1 cellular context compared by ENCODE assay signal in genomic region chr5:109753279-109753678, GRCh38.
TF ChIP-seq lines count a peak whose summit lies in the region.

No MANE protein-coding gene starts in this region.

TF ChIP-seq in K562, 482 proteins besides CTCF, POLR2A, EP300 and RAD21 (continued from another document):
- TF ChIP-seq CBX5 (IDR thresholded peaks at IDR 0.05; ENCODE audit: borderline replicate concordance, low read depth), result no peak
- no peak for TF ChIP-seq SMC3 (conservative IDR thresholded peaks at IDR 0.05; ENCODE audit: insufficient read depth, low read depth, low read length)
- no peak for TF ChIP-seq RNF2 (IDR thresholded peaks at IDR 0.05)
- TF ChIP-seq, protein P1, sequence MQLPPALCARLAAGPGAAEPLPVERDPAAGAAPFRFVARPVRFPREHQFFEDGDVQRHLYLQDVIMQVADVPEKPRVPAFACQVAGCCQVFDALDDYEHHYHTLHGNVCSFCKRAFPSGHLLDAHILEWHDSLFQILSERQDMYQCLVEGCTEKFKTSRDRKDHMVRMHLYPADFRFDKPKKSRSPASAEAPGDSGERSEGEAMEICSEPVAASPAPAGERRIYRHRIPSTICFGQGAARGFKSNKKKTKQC (CRISPR knock-in tag; IDR thresholded peaks at IDR 0.05), result no peak
- TF ChIP-seq C11orf30 (IDR thresholded peaks at IDR 0.05; ENCODE audit: low read depth), result peak; percentile 69
- TF ChIP-seq ZNF316 (IDR thresholded peaks at IDR 0.05), result peak; percentile 85
- TF ChIP-seq RFX1 (IDR thresholded peaks at IDR 0.05), result peak; percentile 17; the same call in 1 of the 2 replicates
- TF ChIP-seq, protein P2, sequence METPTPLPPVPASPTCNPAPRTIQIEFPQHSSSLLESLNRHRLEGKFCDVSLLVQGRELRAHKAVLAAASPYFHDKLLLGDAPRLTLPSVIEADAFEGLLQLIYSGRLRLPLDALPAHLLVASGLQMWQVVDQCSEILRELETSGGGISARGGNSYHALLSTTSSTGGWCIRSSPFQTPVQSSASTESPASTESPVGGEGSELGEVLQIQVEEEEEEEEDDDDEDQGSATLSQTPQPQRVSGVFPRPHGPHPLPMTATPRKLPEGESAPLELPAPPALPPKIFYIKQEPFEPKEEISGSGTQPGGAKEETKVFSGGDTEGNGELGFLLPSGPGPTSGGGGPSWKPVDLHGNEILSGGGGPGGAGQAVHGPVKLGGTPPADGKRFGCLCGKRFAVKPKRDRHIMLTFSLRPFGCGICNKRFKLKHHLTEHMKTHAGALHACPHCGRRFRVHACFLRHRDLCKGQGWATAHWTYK (CRISPR knock-in tag; IDR thresholded peaks at IDR 0.05), result no peak
- TF ChIP-seq, protein P3, sequence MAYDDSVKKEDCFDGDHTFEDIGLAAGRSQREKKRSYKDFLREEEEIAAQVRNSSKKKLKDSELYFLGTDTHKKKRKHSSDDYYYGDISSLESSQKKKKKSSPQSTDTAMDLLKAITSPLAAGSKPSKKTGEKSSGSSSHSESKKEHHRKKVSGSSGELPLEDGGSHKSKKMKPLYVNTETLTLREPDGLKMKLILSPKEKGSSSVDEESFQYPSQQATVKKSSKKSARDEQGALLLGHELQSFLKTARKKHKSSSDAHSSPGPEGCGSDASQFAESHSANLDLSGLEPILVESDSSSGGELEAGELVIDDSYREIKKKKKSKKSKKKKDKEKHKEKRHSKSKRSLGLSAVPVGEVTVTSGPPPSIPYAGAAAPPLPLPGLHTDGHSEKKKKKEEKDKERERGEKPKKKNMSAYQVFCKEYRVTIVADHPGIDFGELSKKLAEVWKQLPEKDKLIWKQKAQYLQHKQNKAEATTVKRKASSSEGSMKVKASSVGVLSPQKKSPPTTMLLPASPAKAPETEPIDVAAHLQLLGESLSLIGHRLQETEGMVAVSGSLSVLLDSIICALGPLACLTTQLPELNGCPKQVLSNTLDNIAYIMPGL (CRISPR knock-in tag; IDR thresholded peaks at IDR 0.05), result no peak
- peak; percentile 67 for TF ChIP-seq MAFG (tag; conservative IDR thresholded peaks at IDR 0.05)
- no peak for TF ChIP-seq ZKSCAN3 (CRISPR knock-in tag; IDR thresholded peaks at IDR 0.05)
TF ChIP-seq in K562: peak in this region for 4.
